9 cellular contexts compared by ENCODE assay signal in genomic region chr7:2633538-2634264, GRCh38. TPM values are rescaled to one million over a fixed set of nuclear protein-coding genes. Genes with fewer than 3 reads are reported as not detected.
A peak's percentile ranks its signal among the peaks of the same experiment; 100 is the strongest.
DNase-seq lines count a peak whose midpoint lies in the region; ATAC-seq lines count a peak whose summit lies in the region.
"Had no signal": no experiment of that assay in that cellular context is flagged by ENCODE, and none has a peak within 500 bp of the region (broad histone marks: within the 10 kb centered on the region; RNA-seq: fewer than 3 reads in every experiment).

No MANE protein-coding gene starts in this region.

- DNase-seq in ELF-1 (ENCODE audit: low read depth, low spot score) (peak; percentile 78), NOMO-1 treated with DMSO at 0.1 percent for 48 hours (lab: John Stamatoyannopoulos, UW; ENCODE audit: unreplicated experiment) (peak; percentile 78), left ventricle myocardium superior (peak; percentile 60), germinal center (ENCODE audit: low spot score) (no peak)
- no peak for DNase-seq in activated naive CD8-positive, alpha-beta T cell treated with anti-CD3 and anti-CD28 coated beads, Interleukin-2, amount 10 ng/mL, durations not matched to agents 7 days and 5 days

- H3K4me1 ChIP-seq in rectal smooth muscle tissue (ENCODE audit: control insufficient read depth, insufficient read depth, low read length), result peaks cover 31% of the 10 kb centered on the region

- ATAC-seq in activated naive CD8-positive, alpha-beta T cell treated with anti-CD3 and anti-CD28 coated beads, Interleukin-2, amount 10 ng/mL, durations not matched to agents 7 days and 5 days (ENCODE audit: low read depth), result peak; percentile 18
- ATAC-seq in left ventricle myocardium superior (peak; percentile 2), HG02870 (IDR thresholded peaks at IDR 0.05; ENCODE audit: unreplicated experiment) (no peak), GM18909 (IDR thresholded peaks at IDR 0.05; ENCODE audit: poor library complexity, unreplicated experiment) (no peak)

- no peaks in the 10 kb centered on the region for H3K9me3 Mint-ChIP-seq in activated naive CD8-positive, alpha-beta T cell treated with anti-CD3 and anti-CD28 coated beads, Interleukin-2, amount 10 ng/mL, durations not matched to agents 7 days and 5 days

- H3K27me3 ChIP-seq in rectal smooth muscle tissue (ENCODE audit: control insufficient read depth, insufficient read depth, low read length), result no peaks in the 10 kb centered on the region

- peak overlapping the region; percentile 18 for H3K27ac ChIP-seq in rectal smooth muscle tissue (ENCODE audit: low read depth, low read length)

- H3K9ac ChIP-seq in rectal smooth muscle tissue (ENCODE audit: low read length), result peak overlapping the region; percentile 7

- intact Hi-C loops in left ventricle myocardium superior (cut with micrococcal nuclease), result no loop called here

- H3K36me3 Mint-ChIP-seq in activated naive CD8-positive, alpha-beta T cell treated with anti-CD3 and anti-CD28 coated beads, Interleukin-2, amount 10 ng/mL, durations not matched to agents 7 days and 5 days, result no peaks in the 10 kb centered on the region

- peaks cover 5% of the 10 kb centered on the region for H3K4me1 Mint-ChIP-seq in activated naive CD8-positive, alpha-beta T cell treated with anti-CD3 and anti-CD28 coated beads, Interleukin-2, amount 10 ng/mL, durations not matched to agents 7 days and 5 days

- H3K4me3 Mint-ChIP-seq in activated naive CD8-positive, alpha-beta T cell treated with anti-CD3 and anti-CD28 coated beads, Interleukin-2, amount 10 ng/mL, durations not matched to agents 7 days and 5 days, result peak overlapping the region; percentile 90

- POLR2A ChIA-PET in activated naive CD8-positive, alpha-beta T cell treated with anti-CD3 and anti-CD28 coated beads, Interleukin-2, amount 10 ng/mL, durations not matched to agents 7 days and 5 days (lab: Charles Lee), result interaction anchor here (0.7 to 6.4 kb wide), 3 partner anchors 11 to 74 kb away, joined by 4 to 42 read pairs (median 4); no protein-coding TSS in a partner anchor

- peaks cover 10% of the 10 kb centered on the region for H3K27me3 Mint-ChIP-seq in activated naive CD8-positive, alpha-beta T cell treated with anti-CD3 and anti-CD28 coated beads, Interleukin-2, amount 10 ng/mL, durations not matched to agents 7 days and 5 days

- H3K27ac Mint-ChIP-seq in activated naive CD8-positive, alpha-beta T cell treated with anti-CD3 and anti-CD28 coated beads, Interleukin-2, amount 10 ng/mL, durations not matched to agents 7 days and 5 days, result peak overlapping the region; percentile 82

- no peaks in the 10 kb centered on the region for H3K36me3 ChIP-seq in rectal smooth muscle tissue (ENCODE audit: control insufficient read depth, insufficient read depth, low read length)

- peak overlapping the region; percentile 87 for H3K4me3 ChIP-seq in rectal smooth muscle tissue (ENCODE audit: low read length)

RNA-seq across cellular contexts. Expression of gene TTYH3, which starts 1.9 kb away (rescaled TPM):
- total RNA-seq in activated naive CD8-positive, alpha-beta T cell treated with anti-CD3 and anti-CD28 coated beads, Interleukin-2, amount 10 ng/mL, durations not matched to agents 7 days and 5 days, result 10 to 100 TPM; 32.0 to 33.4 TPM
- total RNA-seq in left ventricle myocardium superior, result 10.5 TPM

RNA-seq across cellular contexts. Expression of gene AMZ1, which starts 54.3 kb away (rescaled TPM):
- total RNA-seq in activated naive CD8-positive, alpha-beta T cell treated with anti-CD3 and anti-CD28 coated beads, Interleukin-2, amount 10 ng/mL, durations not matched to agents 7 days and 5 days, result under 1 TPM; 0.17 TPM
- 0.05 TPM for total RNA-seq in left ventricle myocardium superior
- total RNA-seq: activated CD8-positive, alpha-beta memory T cell treated with anti-CD3 and anti-CD28 coated beads for 36 hours had no signal

Comparison
In these comparisons a context has a peak if more than half of its experiments do, and no peak if none do; other contexts are left out.
1. DNase-seq: peak in ELF-1 (single experiment), NOMO-1 treated with DMSO at 0.1 percent for 48 hours (single experiment) and left ventricle myocardium superior (single experiment); none in activated naive CD8-positive, alpha-beta T cell treated with anti-CD3 and anti-CD28 coated beads, Interleukin-2, amount 10 ng/mL, durations not matched to agents 7 days and 5 days (single experiment) and germinal center (single experiment).
2. ATAC-seq: peak in activated naive CD8-positive, alpha-beta T cell treated with anti-CD3 and anti-CD28 coated beads, Interleukin-2, amount 10 ng/mL, durations not matched to agents 7 days and 5 days (single experiment) and left ventricle myocardium superior (single experiment); none in HG02870 (single experiment) and GM18909 (single experiment).